11 cellular contexts compared by ENCODE assay signal in the genomic region with DNA sequence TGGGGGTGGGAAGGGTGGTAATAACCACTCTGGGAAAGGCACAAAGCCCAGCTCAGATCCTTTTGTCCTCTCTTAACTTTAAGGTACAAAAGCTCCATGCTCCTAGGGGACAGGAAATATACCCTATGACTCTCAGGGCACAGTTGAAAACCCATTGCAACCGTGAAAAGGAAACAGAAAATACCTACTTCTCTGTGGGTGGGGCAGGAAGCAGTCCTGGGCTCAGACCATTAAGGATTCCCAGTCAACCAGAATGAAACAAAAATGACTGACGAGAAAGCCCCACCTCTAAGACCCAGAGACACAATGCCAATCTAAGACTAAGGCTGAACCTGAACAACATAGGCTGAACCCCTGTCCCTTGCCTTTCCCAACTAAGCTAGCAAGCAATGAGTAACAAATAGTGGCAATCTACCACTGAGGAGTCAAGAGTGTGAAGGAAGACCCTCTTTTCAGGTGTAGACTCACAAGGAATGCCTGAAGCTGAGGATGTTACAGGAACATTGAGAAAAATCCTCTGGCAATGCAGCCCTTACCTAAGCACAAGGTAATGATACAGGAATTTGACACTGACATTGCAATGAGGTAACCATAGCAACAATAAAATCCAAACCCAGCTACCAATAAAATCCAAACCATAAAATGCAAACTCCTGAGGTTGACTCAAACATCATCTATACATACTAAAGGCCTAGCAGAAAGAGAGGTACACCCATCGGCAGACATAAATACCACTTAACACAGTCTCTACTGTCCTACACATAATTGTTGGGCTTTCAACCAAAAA.
"Had no signal": no experiment of that assay in that cellular context is flagged by ENCODE, and none has a peak within 500 bp of the region (broad histone marks: within the 10 kb centered on the region; RNA-seq: fewer than 3 reads in every experiment).

No MANE protein-coding gene starts in this region.

- H3K4me2 ChIP-seq: neural progenitor cell had no signal

- H3K9me3 ChIP-seq: gastrocnemius medialis, heart right ventricle, pancreas, upper lobe of left lung had no signal

- DNase-seq: activated CD8-positive, alpha-beta memory T cell treated with anti-CD3 and anti-CD28 coated beads, Interleukin-2, amount 50 U/mL, for 48 hours; activated CD8-positive, alpha-beta T cell treated with anti-CD3 and anti-CD28 coated beads for 36 hours; gastrocnemius medialis; heart right ventricle; pancreas; stimulated activated CD4-positive, alpha-beta T cell treated with anti-CD3 and anti-CD28 coated beads, Interleukin-12 subunit alpha, Interleukin-12 subunit beta, amount 100 ng/mL, for 4 hours; stimulated activated naive CD4-positive, alpha-beta T cell; T-helper 9 cell; upper lobe of left lung had no signal

- H3K36me3 Mint-ChIP-seq: neural progenitor cell had no signal

- H3K9ac ChIP-seq: neural progenitor cell had no signal

- H3K27me3 ChIP-seq: cardiac muscle cell, gastrocnemius medialis, neural progenitor cell, pancreas, upper lobe of left lung had no signal

- ATAC-seq: activated CD8-positive, alpha-beta T cell treated with anti-CD3 and anti-CD28 coated beads for 36 hours; gastrocnemius medialis; heart right ventricle; pancreas had no signal

- H3K9me3 Mint-ChIP-seq: activated CD8-positive, alpha-beta T cell treated with anti-CD3 and anti-CD28 coated beads for 36 hours; neural progenitor cell had no signal

- H3K4me1 Mint-ChIP-seq: neural progenitor cell had no signal

- H3K36me3 ChIP-seq: cardiac muscle cell, gastrocnemius medialis, heart right ventricle, neural progenitor cell, pancreas, upper lobe of left lung had no signal

- H2AFZ ChIP-seq: neural progenitor cell had no signal

- H3K4me1 ChIP-seq: gastrocnemius medialis, heart right ventricle, neural progenitor cell, pancreas, upper lobe of left lung had no signal

- H3K27ac ChIP-seq: cardiac muscle cell, gastrocnemius medialis, heart right ventricle, neural progenitor cell, pancreas, upper lobe of left lung had no signal

- H3K4me3 Mint-ChIP-seq: activated CD8-positive, alpha-beta T cell treated with anti-CD3 and anti-CD28 coated beads for 36 hours; neural progenitor cell had no signal

- H3K4me3 ChIP-seq: cardiac muscle cell, gastrocnemius medialis, heart right ventricle, neural progenitor cell, pancreas, upper lobe of left lung had no signal

- H3K27ac Mint-ChIP-seq: activated CD8-positive, alpha-beta T cell treated with anti-CD3 and anti-CD28 coated beads for 36 hours; neural progenitor cell had no signal

- H3K27me3 Mint-ChIP-seq: activated CD8-positive, alpha-beta T cell treated with anti-CD3 and anti-CD28 coated beads for 36 hours had no signal
